In the genomic region with DNA sequence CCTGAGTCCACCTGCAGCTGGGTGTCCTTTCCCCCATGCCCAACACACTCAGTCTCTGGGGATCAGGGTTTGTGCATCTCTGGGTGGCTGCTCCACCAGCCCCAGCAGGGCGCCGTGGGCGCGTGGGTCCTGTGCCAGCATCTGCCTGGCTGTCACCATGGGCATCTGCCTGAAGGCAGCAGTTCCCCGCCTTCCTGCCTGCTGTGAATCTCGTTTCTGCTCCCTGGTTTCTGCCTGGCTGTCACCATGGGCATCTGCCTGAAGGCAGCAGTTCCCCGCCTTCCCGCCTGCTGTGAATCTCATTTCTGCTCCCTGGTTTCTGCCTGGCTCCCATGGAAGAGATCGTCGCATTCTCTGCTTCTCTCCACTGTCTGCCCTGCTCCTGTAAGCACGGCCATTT, we compare ENCODE assay signal across 7 cellular contexts.
DNase-seq lines count a peak whose midpoint lies in the region; TF ChIP-seq lines count a peak whose summit lies in the region.
"Not testable (repeated sequence)": the region's sequence is repeated elsewhere in the genome, so short reads cannot be mapped to it uniquely, and the experiment has no call there.

No MANE protein-coding gene starts in this region.

- not testable (repeated sequence) for H3K9me3 Mint-ChIP-seq in MCF 10A (ENCODE audit: unreplicated experiment)

- DNase-seq in DMS153 (lab: John Stamatoyannopoulos, UW): peak; percentile 2
- DNase-seq in NCI-H1417 (lab: John Stamatoyannopoulos, UW): peak; percentile 67 to 89 (median 83)
- peak; percentile 15 for DNase-seq in NCI-H2171 treated with DMSO at 0.1 percent for 48 hours (lab: John Stamatoyannopoulos, UW)
- DNase-seq in RWPE1 (ENCODE audit: low spot score); MCF 10A (ENCODE audit: unreplicated experiment): not testable (repeated sequence)
- DNase-seq in inferior parietal cortex (ENCODE audit: extremely low spot score): peak; percentile 25
- DNase-seq in posterior cingulate gyrus: peak; percentile 43 to 97 (median 72)

- not testable (repeated sequence) for H3K36me3 Mint-ChIP-seq in MCF 10A (ENCODE audit: insufficient read depth, unreplicated experiment)

- peaks cover 37% of the 10 kb centered on the region for H3K4me1 Mint-ChIP-seq in MCF 10A (ENCODE audit: insufficient read depth, unreplicated experiment)

- peak overlapping the region; percentile 66 for H3K27ac Mint-ChIP-seq in MCF 10A (ENCODE audit: low read depth, unreplicated experiment)

- H3K27ac ChIP-seq in RWPE1: peak overlapping the region; percentile 90

- POLR2A ChIA-PET in RWPE1 (lab: Yijun Ruan, JAX; ENCODE audit: low non-redundant PET); MCF 10A (lab: Yijun Ruan, JAX): not testable (repeated sequence)

- not testable (repeated sequence) for BruUV-seq in MCF 10A (replicated peaks; lab: Mats Ljungman, UMichigan)

- H3K4me3 Mint-ChIP-seq in MCF 10A (ENCODE audit: unreplicated experiment): not testable (repeated sequence)

- CTCF ChIA-PET in RWPE1 (lab: Yijun Ruan, JAX); MCF 10A (lab: Yijun Ruan, JAX): not testable (repeated sequence)

- not testable (repeated sequence) for TF ChIP-seq CTCF in RWPE1 (conservative IDR thresholded peaks at IDR 0.05; ENCODE audit: low read depth); MCF 10A (IDR thresholded peaks at IDR 0.05; ENCODE audit: unreplicated experiment)

- not testable (repeated sequence) for H3K27me3 Mint-ChIP-seq in MCF 10A (ENCODE audit: insufficient read depth, unreplicated experiment)

- intact Hi-C loops in MCF 10A (cut with micrococcal nuclease); posterior cingulate gyrus (cut with DNase I): not testable (repeated sequence)
